In genomic region chr13:72960541-72960940, GRCh38 we compare ENCODE assay signal across 13 cellular contexts.
DNase-seq lines count a peak whose midpoint lies in the region; ATAC-seq, FAIRE-seq and TF ChIP-seq lines count a peak whose summit lies in the region.
"Had no signal": no experiment of that assay in that cellular context is flagged by ENCODE, and none has a peak within 500 bp of the region (broad histone marks: within the 10 kb centered on the region; RNA-seq: fewer than 3 reads in every experiment).

No MANE protein-coding gene starts in this region.

- DNase-seq in DMS79 (lab: John Stamatoyannopoulos, UW) (peak; percentile 73), NCI-H2029 (lab: John Stamatoyannopoulos, UW) (peak; percentile 6), midbrain (lab: John Stamatoyannopoulos, UW) (peak; percentile 8), nucleus accumbens (lab: John Stamatoyannopoulos, UW) (no peak), Ammon's horn (ENCODE audit: low spot score) (no peak)
- DNase-seq in effector CD4-positive, alpha-beta T cell: no peak
- DNase-seq: activated CD8-positive, alpha-beta memory T cell treated with anti-CD3 and anti-CD28 coated beads, Interleukin-2, amount 10 ng/mL, durations not matched to agents 7 days and 5 days; activated naive CD8-positive, alpha-beta T cell treated with anti-CD3 and anti-CD28 coated beads, Interleukin-2, amount 10 ng/mL, durations not matched to agents 7 days and 5 days; KG1; NCI-H524 treated with DMSO at 0.1 percent for 48 hours; right cardiac atrium had no signal

- ATAC-seq in SK-N-SH treated with all-trans-retinoic acid at 6 μM for 48 hours: no peak
- ATAC-seq: activated CD8-positive, alpha-beta memory T cell treated with anti-CD3 and anti-CD28 coated beads, Interleukin-2, amount 10 ng/mL, durations not matched to agents 7 days and 5 days; right cardiac atrium had no signal

- peak; percentile 90 for FAIRE-seq in colon (lab: Jason Lieb, UNC)

TF ChIP-seq in SK-N-SH treated with all-trans-retinoic acid at 6 μM for 48 hours, 23 proteins besides CTCF, POLR2A, EP300 and RAD21:
- TF ChIP-seq ZNF70 (CRISPR knock-in tag; IDR thresholded peaks at IDR 0.05) (no peak), ZNF565 (CRISPR knock-in tag; conservative IDR thresholded peaks at IDR 0.05; ENCODE audit: low read depth) (no peak), ARNTL (CRISPR knock-in tag; IDR thresholded peaks at IDR 0.05; ENCODE audit: borderline replicate concordance, low read depth) (no peak), ZFP3 (CRISPR knock-in tag; IDR thresholded peaks at IDR 0.05) (no peak)

Comparison
In these comparisons a context has a peak if more than half of its experiments do, and no peak if none do; other contexts are left out.
1. DNase-seq: peak in DMS79 (single experiment), NCI-H2029 (single experiment) and midbrain (single experiment); none in nucleus accumbens (0 of 56), Ammon's horn (single experiment) and effector CD4-positive, alpha-beta T cell (single experiment).